Comparison of ENCODE assay signal across 9 cellular contexts in genomic region chr12:93785262-93786010, GRCh38.
A peak's percentile ranks its signal among the peaks of the same experiment; 100 is the strongest.
DNase-seq lines count a peak whose midpoint lies in the region; ATAC-seq, FAIRE-seq and TF ChIP-seq lines count a peak whose summit lies in the region.
"Had no signal": no experiment of that assay in that cellular context is flagged by ENCODE, and none has a peak within 500 bp of the region (broad histone marks: within the 10 kb centered on the region; RNA-seq: fewer than 3 reads in every experiment).

No MANE protein-coding gene starts in this region.

- peaks cover 62% of the 10 kb centered on the region for H3K4me1 Mint-ChIP-seq in activated CD8-positive, alpha-beta T cell treated with anti-CD3 and anti-CD28 coated beads for 36 hours (ENCODE audit: low read depth)

- H3K14ac ChIP-seq in neuronal stem cell (ENCODE audit: low read length) = no peak overlapping the region

- no peak for TF ChIP-seq POLR2A in esophagus squamous epithelium (IDR thresholded peaks at IDR 0.05)

- peak overlapping the region; percentile 91 for H3K27ac Mint-ChIP-seq in activated CD8-positive, alpha-beta T cell treated with anti-CD3 and anti-CD28 coated beads for 36 hours

- WGBS in esophagus squamous epithelium, 2 donors = 38 to 49% methylated on average over 8 of the region's 8 CpGs
- WGBS in neuronal stem cell (ENCODE audit: extremely low coverage in 2 of 2, insufficient read length in 2 of 2, insufficient replicate concordance in 1 of 2), 2 donors = no CpG with 5 or more reads among the region's 8 CpGs

- H4K91ac ChIP-seq in neuronal stem cell (ENCODE audit: low read depth, low read length, poor library complexity) = no peak overlapping the region

- in situ Hi-C loops in KBM-7 (cut with MboI; ENCODE audit: low pct_unique_long_range_greater_than_20kb, low sequenced_read_pairs) = no loop called here

- intact Hi-C loops in activated CD8-positive, alpha-beta T cell treated with anti-CD3 and anti-CD28 coated beads for 36 hours (cut with micrococcal nuclease) = no loop called here
- intact Hi-C loops in esophagus squamous epithelium (cut with DNase I) = no loop called here

- H2BK120ac ChIP-seq in neuronal stem cell (ENCODE audit: low read depth, low read length) = no peak overlapping the region

- H2BK5ac ChIP-seq in neuronal stem cell (ENCODE audit: low read length) = no peak overlapping the region

- H3K79me1 ChIP-seq in neuronal stem cell (ENCODE audit: low read depth, low read length) = no peaks in the 10 kb centered on the region

- no peaks in the 10 kb centered on the region for H3K9me3 ChIP-seq in esophagus squamous epithelium
- H3K9me3 ChIP-seq in neuronal stem cell (replicated peaks in 1 of 2; ENCODE audit: control insufficient read depth in 2 of 2, insufficient read depth in 1 of 2, low read depth in 1 of 2, low read length in 2 of 2) = no peaks in the 10 kb centered on the region

- H3K4me1 ChIP-seq in esophagus squamous epithelium (peaks cover 14 to 29% (median 20%) of the 10 kb centered on the region in 3 donors), neuronal stem cell (ENCODE audit: control insufficient read depth in 2 of 2, insufficient read depth in 1 of 2, low read depth in 1 of 2, low read length in 2 of 2) (peaks cover 10 to 26% of the 10 kb centered on the region in 2 donors)

- no peak overlapping the region for H3K18ac ChIP-seq in neuronal stem cell (ENCODE audit: low read length)

- no peak overlapping the region for H2AK5ac ChIP-seq in neuronal stem cell (ENCODE audit: low read depth, low read length)

- H3K36me3 ChIP-seq in esophagus squamous epithelium (no peaks in the 10 kb centered on the region), neuronal stem cell (replicated peaks in 1 of 2; ENCODE audit: control insufficient read depth in 2 of 2, insufficient read depth in 2 of 2, low read length in 2 of 2) (no peaks in the 10 kb centered on the region)

- H3K9me3 Mint-ChIP-seq in activated CD8-positive, alpha-beta T cell treated with anti-CD3 and anti-CD28 coated beads for 36 hours = peaks cover 6% of the 10 kb centered on the region

- no peak overlapping the region for H3K23ac ChIP-seq in neuronal stem cell (ENCODE audit: low read depth, low read length, poor library complexity)

- H3K4ac ChIP-seq in neuronal stem cell (ENCODE audit: low read length) = no peak overlapping the region

- DNase-seq in AG08395 (ENCODE audit: low spot score) = peak; percentile 91
- DNase-seq in HTR-8/SVneo (ENCODE audit: insufficient read length, low spot score) = peak; percentile 73
- peak; percentile 76 for DNase-seq in activated CD8-positive, alpha-beta T cell treated with anti-CD3 and anti-CD28 coated beads for 36 hours
- no peak for DNase-seq in esophagus squamous epithelium (lab: John Stamatoyannopoulos, UW)
- peak; percentile 27 for DNase-seq in neuronal stem cell (ENCODE audit: low spot score)
- DNase-seq in KBM-7 = no peak
- no peak for DNase-seq in cerebellar nuclear complex (lab: John Stamatoyannopoulos, UW)

- H3K36me3 Mint-ChIP-seq in activated CD8-positive, alpha-beta T cell treated with anti-CD3 and anti-CD28 coated beads for 36 hours (ENCODE audit: low read depth) = peaks cover 17% of the 10 kb centered on the region

- CTCF ChIA-PET in activated CD8-positive, alpha-beta T cell treated with anti-CD3 and anti-CD28 coated beads for 36 hours (lab: Charles Lee) = interaction anchor here (0.9 to 3.0 kb wide), 11 partner anchors 10 to 316 kb away, joined by 3 to 18 read pairs (median 4); no protein-coding TSS in a partner anchor

- no peak overlapping the region for H3K9ac ChIP-seq in neuronal stem cell (ENCODE audit: low read depth, low read length, poor library complexity)

- H3K4me3 ChIP-seq in esophagus squamous epithelium (peak overlapping the region in 1 of 4 donors; percentile 22), neuronal stem cell (ENCODE audit: low read length in 2 of 2) (no peak overlapping the region)

- POLR2A ChIA-PET in activated CD8-positive, alpha-beta T cell treated with anti-CD3 and anti-CD28 coated beads for 36 hours (lab: Charles Lee) = interaction anchor here (1.1 to 2.2 kb wide), 5 partner anchors 11 to 858 kb away, joined by 3 to 6 read pairs (median 4); no protein-coding TSS in a partner anchor

- H3K27ac ChIP-seq in esophagus squamous epithelium (peak overlapping the region; percentile 32 to 85 (median 69)), neuronal stem cell (replicated peaks; ENCODE audit: low read length) (no peak overlapping the region)

- H3K27me3 ChIP-seq in esophagus squamous epithelium (no peaks in the 10 kb centered on the region), neuronal stem cell (ENCODE audit: control insufficient read depth in 3 of 3, insufficient read depth in 3 of 3, low read depth in 1 of 3, low read length in 3 of 3) (no peaks in the 10 kb centered on the region)

- H3K27me3 Mint-ChIP-seq in activated CD8-positive, alpha-beta T cell treated with anti-CD3 and anti-CD28 coated beads for 36 hours = no peaks in the 10 kb centered on the region

- no peak overlapping the region for H4K8ac ChIP-seq in neuronal stem cell (ENCODE audit: low read depth, low read length)

- no peak overlapping the region for H2AFZ ChIP-seq in neuronal stem cell (ENCODE audit: low read length)

- peak overlapping the region; percentile 36 for H3K4me3 Mint-ChIP-seq in activated CD8-positive, alpha-beta T cell treated with anti-CD3 and anti-CD28 coated beads for 36 hours

- no peak overlapping the region for H3K4me2 ChIP-seq in neuronal stem cell (ENCODE audit: insufficient read depth, low read length, poor library complexity, severe bottlenecking)

- FAIRE-seq in HTR-8/SVneo (lab: Jason Lieb, UNC) = no peak
- FAIRE-seq: frontal cortex had no signal

- no peak for TF ChIP-seq CTCF in activated CD8-positive, alpha-beta T cell treated with anti-CD3 and anti-CD28 coated beads for 36 hours (IDR thresholded peaks at IDR 0.05)
- TF ChIP-seq CTCF in esophagus squamous epithelium (IDR thresholded peaks at IDR 0.05) = no peak

- no peak overlapping the region for H2BK12ac ChIP-seq in neuronal stem cell (ENCODE audit: low read length)

- peak; percentile 73 for ATAC-seq in activated CD8-positive, alpha-beta T cell treated with anti-CD3 and anti-CD28 coated beads for 36 hours
- no peak for ATAC-seq in HG03439 (IDR thresholded peaks at IDR 0.05; ENCODE audit: unreplicated experiment)

- no peak overlapping the region for H2BK15ac ChIP-seq in neuronal stem cell (ENCODE audit: low read length)

Comparison
In these comparisons a context has a peak if more than half of its experiments do, and no peak if none do; other contexts are left out.
1. DNase-seq: peak in AG08395 (single experiment), HTR-8/SVneo (single experiment), activated CD8-positive, alpha-beta T cell treated with anti-CD3 and anti-CD28 coated beads for 36 hours (single experiment) and neuronal stem cell (single experiment); none in esophagus squamous epithelium (single experiment), KBM-7 (single experiment) and cerebellar nuclear complex (0 of 2).